ENCODE assay signal across 22 cellular contexts in the genomic region with DNA sequence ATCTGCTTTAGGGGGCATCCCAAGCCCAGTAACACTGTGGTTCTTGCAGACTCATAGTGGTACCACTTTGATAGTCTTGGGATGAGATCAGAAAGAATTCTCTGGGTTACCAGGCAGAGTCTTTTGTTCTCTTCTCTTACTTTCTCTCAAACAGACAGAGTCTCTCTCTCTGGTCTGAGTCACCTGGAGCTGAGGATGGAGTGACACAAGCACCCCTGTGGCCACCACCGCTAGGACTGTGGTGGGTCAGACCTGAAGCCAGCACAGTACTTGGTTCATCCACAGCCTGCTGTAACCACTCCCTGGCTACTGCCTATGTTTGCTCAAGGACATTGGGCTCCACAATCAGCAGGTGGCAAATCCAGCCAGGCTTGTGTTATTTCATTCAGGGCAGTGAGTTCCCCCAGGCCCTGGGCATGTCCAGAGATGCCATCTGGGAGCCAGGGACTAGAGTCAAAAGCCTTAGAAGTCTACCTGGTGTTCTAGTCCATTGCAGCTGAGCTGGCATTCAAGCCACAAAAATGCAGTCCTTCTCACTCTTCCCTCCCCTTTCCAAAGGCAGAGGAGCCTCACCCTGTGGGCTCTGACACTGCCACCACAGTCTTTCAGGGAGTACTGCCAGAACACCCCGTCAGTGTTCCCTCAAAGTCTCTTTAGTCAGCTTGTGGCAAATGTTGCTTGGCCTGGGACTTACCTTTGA. TPM values are rescaled to one million over a fixed set of nuclear protein-coding genes. Genes with fewer than 3 reads are reported as not detected.
A peak's percentile ranks its signal among the peaks of the same experiment; 100 is the strongest.
DNase-seq lines count a peak whose midpoint lies in the region; ATAC-seq, FAIRE-seq and TF ChIP-seq lines count a peak whose summit lies in the region.
"Had no signal": no experiment of that assay in that cellular context is flagged by ENCODE, and none has a peak within 500 bp of the region (broad histone marks: within the 10 kb centered on the region; RNA-seq: fewer than 3 reads in every experiment).

No MANE protein-coding gene starts in this region.

- H3K4me3 Mint-ChIP-seq in activated T-cell treated with anti-CD3 and anti-CD28 coated beads, Interleukin-2, amount 50 U/mL, for 72 hours = no peak overlapping the region
- no peak overlapping the region for H3K4me3 Mint-ChIP-seq in activated T-cell treated with anti-CD3 and anti-CD28 coated beads, Interleukin-2, amount 50 U/mL, for 4 hours
- H3K4me3 Mint-ChIP-seq: activated B cell treated with CpG ODN at 0.5 μM for 24 hours; CD14-positive monocyte; nephron progenitor cell; stimulated activated memory B cell treated with anti-CD40 and anti-IgM and Interleukin-4, amounts not matched to agents 10 μg/mL and 1 μg/mL and 100 μg/mL, for 72 hours had no signal

- peak overlapping the region; percentile 56 for H3K4me2 ChIP-seq in keratinocyte (ENCODE audit: control insufficient read depth, extremely low read depth, insufficient read depth, low read depth, low read length)

- H3K9me3 ChIP-seq in keratinocyte (ENCODE audit: control insufficient read depth, low read depth, low read length) (no peaks in the 10 kb centered on the region), suprapubic skin (no peaks in the 10 kb centered on the region)
- H3K9me3 ChIP-seq: SJCRH30, tibial artery had no signal

- no peak overlapping the region for H2AFZ ChIP-seq in keratinocyte (ENCODE audit: control insufficient read depth, low read length)

- 63% methylated on average over 2 of the region's 2 CpGs for WGBS in suprapubic skin

- no peak for TF ChIP-seq EP300 in suprapubic skin (IDR thresholded peaks at IDR 0.05)

- H3K36me3 ChIP-seq in keratinocyte (ENCODE audit: control insufficient read depth in 2 of 2, extremely low read depth in 1 of 2, insufficient read depth in 2 of 2, low read length in 2 of 2) (no peaks in the 10 kb centered on the region), suprapubic skin (no peaks in the 10 kb centered on the region)
- H3K36me3 ChIP-seq: SJCRH30, tibial artery had no signal

- CTCF ChIA-PET in RWPE1 (lab: Yijun Ruan, JAX) = no interaction called here

- FAIRE-seq in keratinocyte (lab: Jason Lieb, UNC) = peak; percentile 79

- TF ChIP-seq POLR2A in suprapubic skin (IDR thresholded peaks at IDR 0.05) = no peak

- peaks cover 2% of the 10 kb centered on the region for H3K9me1 ChIP-seq in keratinocyte (ENCODE audit: control insufficient read depth, extremely low read depth, insufficient read depth, low read length)

- peak overlapping the region; percentile 28 for H3K9ac ChIP-seq in keratinocyte (ENCODE audit: control insufficient read depth, extremely low read depth, insufficient read depth, low read length)

- H3K4me3 ChIP-seq in keratinocyte (ENCODE audit: control insufficient read depth in 2 of 3, extremely low read depth in 1 of 3, insufficient read depth in 2 of 3, low read depth in 1 of 3, low read length in 3 of 3) = no peak overlapping the region
- no peak overlapping the region for H3K4me3 ChIP-seq in suprapubic skin
- H3K4me3 ChIP-seq: SJCRH30, tibial artery had no signal

- peaks cover 1 to 4% of the 10 kb centered on the region in 2 donors for H3K9me3 Mint-ChIP-seq in activated T-cell treated with anti-CD3 and anti-CD28 coated beads, Interleukin-2, amount 50 U/mL, for 72 hours
- peaks cover 8% of the 10 kb centered on the region for H3K9me3 Mint-ChIP-seq in activated T-cell treated with anti-CD3 and anti-CD28 coated beads, Interleukin-2, amount 50 U/mL, for 4 hours

- H3K4me1 ChIP-seq in keratinocyte (ENCODE audit: control insufficient read depth, extremely low read depth, insufficient read depth, low read length) (peaks cover 29% of the 10 kb centered on the region), suprapubic skin (peaks cover 20% of the 10 kb centered on the region)

- peak; percentile 18 to 19 for DNase-seq in activated T-cell treated with anti-CD3 and anti-CD28 coated beads, Interleukin-2, amount 50 U/mL, for 72 hours
- DNase-seq in activated T-cell treated with anti-CD3 and anti-CD28 coated beads, Interleukin-2, amount 50 U/mL, for 4 hours = no peak
- DNase-seq in RWPE1 (ENCODE audit: low spot score) (no peak), keratinocyte (ENCODE audit: low read depth, low spot score) (peak; percentile 44), suprapubic skin (ENCODE audit: low spot score in 2 of 2) (no peak)
- DNase-seq in stimulated activated CD4-positive, alpha-beta T cell treated with anti-CD3 and anti-CD28 coated beads, Interleukin-4, amount 100 ng/mL, for 1 hour = no peak
- DNase-seq: activated B cell treated with CpG ODN at 0.5 μM for 24 hours; activated effector memory CD4-positive, alpha-beta T cell treated with Interleukin-2 at 50 U/mL for 16 hours; effector CD8-positive, alpha-beta T cell; GOT3; hippocampal formation; kidney glomerular epithelial cell; NCI-H2029 treated with DMSO at 0.1 percent for 48 hours; NCI-H446 treated with DMSO at 0.1 percent for 48 hours; nephron progenitor cell; SJCRH30; T-helper 2 cell; tibial artery had no signal

- H3K27ac ChIP-seq in RWPE1 = peak overlapping the region; percentile 65
- peak overlapping the region; percentile 57 for H3K27ac ChIP-seq in keratinocyte (ENCODE audit: control insufficient read depth, insufficient read depth, low read length)
- peak overlapping the region; percentile 71 for H3K27ac ChIP-seq in suprapubic skin
- H3K27ac ChIP-seq: SJCRH30, tibial artery had no signal

- peak; percentile 76 to 95 for ATAC-seq in activated T-cell treated with anti-CD3 and anti-CD28 coated beads, Interleukin-2, amount 50 U/mL, for 72 hours (replicated peaks in 1 of 2)
- no peak for ATAC-seq in activated T-cell treated with anti-CD3 and anti-CD28 coated beads, Interleukin-2, amount 50 U/mL, for 4 hours
- ATAC-seq in HG02870 (IDR thresholded peaks at IDR 0.05; ENCODE audit: unreplicated experiment) (no peak), HG03045 (IDR thresholded peaks at IDR 0.05; ENCODE audit: unreplicated experiment) (no peak)
- ATAC-seq: stimulated activated memory B cell treated with anti-CD40 and anti-IgM and Interleukin-4, amounts not matched to agents 10 μg/mL and 1 μg/mL and 100 μg/mL, for 72 hours had no signal

- TF ChIP-seq CTCF in RWPE1 (conservative IDR thresholded peaks at IDR 0.05; ENCODE audit: low read depth) = no peak
- peak in 1 of 3 experiments; percentile 2 for TF ChIP-seq CTCF in keratinocyte (optimal IDR thresholded peaks at IDR 0.05 in 1 of 3, IDR thresholded peaks at IDR 0.05 in 1 of 3, conservative IDR thresholded peaks at IDR 0.05 in 1 of 3; ENCODE audit: extremely low read depth in 1 of 3, insufficient read depth in 2 of 3, low read length in 3 of 3)
- no peak for TF ChIP-seq CTCF in suprapubic skin (IDR thresholded peaks at IDR 0.05)

- peaks cover 17% of the 10 kb centered on the region for H3K4me1 Mint-ChIP-seq in activated T-cell treated with anti-CD3 and anti-CD28 coated beads, Interleukin-2, amount 50 U/mL, for 72 hours (ENCODE audit: low read depth)
- peaks cover 4% of the 10 kb centered on the region for H3K4me1 Mint-ChIP-seq in activated T-cell treated with anti-CD3 and anti-CD28 coated beads, Interleukin-2, amount 50 U/mL, for 4 hours (ENCODE audit: low read depth)
- H3K4me1 Mint-ChIP-seq: CD14-positive monocyte had no signal

- peak overlapping the region; percentile 31 for H3K27ac Mint-ChIP-seq in activated T-cell treated with anti-CD3 and anti-CD28 coated beads, Interleukin-2, amount 50 U/mL, for 72 hours
- H3K27ac Mint-ChIP-seq: activated B cell treated with CpG ODN at 0.5 μM for 24 hours; CD14-positive monocyte; nephron progenitor cell; stimulated activated memory B cell treated with anti-CD40 and anti-IgM and Interleukin-4, amounts not matched to agents 10 μg/mL and 1 μg/mL and 100 μg/mL, for 72 hours had no signal

- H3K79me2 ChIP-seq in keratinocyte (ENCODE audit: control insufficient read depth, insufficient read depth, low read length) = peaks cover 12% of the 10 kb centered on the region

- POLR2A ChIA-PET in RWPE1 (lab: Yijun Ruan, JAX; ENCODE audit: low non-redundant PET) = interaction anchor here (1.0 kb wide), 1 partner anchor 52 kb away, joined by 3 read pairs; no protein-coding TSS in a partner anchor

- dilution Hi-C loops in keratinocyte (cut with MboI; ENCODE audit: extremely low pct_ligation_motif_present, low sequenced_read_pairs) = no loop called here

- no peaks in the 10 kb centered on the region for H4K20me1 ChIP-seq in keratinocyte (ENCODE audit: control insufficient read depth, extremely low read depth, insufficient read depth, low read length)

- no peaks in the 10 kb centered on the region for H3K27me3 ChIP-seq in keratinocyte (ENCODE audit: control insufficient read depth, extremely low read depth, insufficient read depth, low read length)
- H3K27me3 ChIP-seq in suprapubic skin = no peaks in the 10 kb centered on the region
- H3K27me3 ChIP-seq: SJCRH30, tibial artery had no signal

- H3K36me3 Mint-ChIP-seq in activated T-cell treated with anti-CD3 and anti-CD28 coated beads, Interleukin-2, amount 50 U/mL, for 72 hours (ENCODE audit: insufficient read depth in 2 of 2) = peaks cover 4 to 10% of the 10 kb centered on the region in 2 donors
- peaks cover 5% of the 10 kb centered on the region for H3K36me3 Mint-ChIP-seq in activated T-cell treated with anti-CD3 and anti-CD28 coated beads, Interleukin-2, amount 50 U/mL, for 4 hours (ENCODE audit: insufficient read depth)
- H3K36me3 Mint-ChIP-seq: CD14-positive monocyte had no signal

- no peaks in the 10 kb centered on the region for H3K27me3 Mint-ChIP-seq in activated T-cell treated with anti-CD3 and anti-CD28 coated beads, Interleukin-2, amount 50 U/mL, for 72 hours (ENCODE audit: low read depth)
- no peaks in the 10 kb centered on the region for H3K27me3 Mint-ChIP-seq in activated T-cell treated with anti-CD3 and anti-CD28 coated beads, Interleukin-2, amount 50 U/mL, for 4 hours (ENCODE audit: low read depth)
- H3K27me3 Mint-ChIP-seq: activated B cell treated with CpG ODN at 0.5 μM for 24 hours; stimulated activated memory B cell treated with anti-CD40 and anti-IgM and Interleukin-4, amounts not matched to agents 10 μg/mL and 1 μg/mL and 100 μg/mL, for 72 hours had no signal

RNA-seq across cellular contexts. Expression of a gene that starts 29.9 kb away (rescaled TPM):
- 10 to 100 TPM; 16.1 to 20.5 TPM for total RNA-seq in activated T-cell treated with anti-CD3 and anti-CD28 coated beads, Interleukin-2, amount 50 U/mL, for 72 hours
- 10 to 100 TPM; 15.1 to 30.4 (median 21.0) TPM for total RNA-seq in activated T-cell treated with anti-CD3 and anti-CD28 coated beads, Interleukin-2, amount 50 U/mL, for 4 hours
- polyA plus RNA-seq in keratinocyte = 27.2 to 36.0 TPM (median 35.5 TPM) in 3 replicates
- polyA plus RNA-seq in keratinocyte (2011; ENCODE audit: low read depth) = 34.5 TPM
- polyA plus RNA-seq in keratinocyte (2011; cell fraction: cytosol; rRNA removed) = 13.1 and 21.4 TPM in 2 replicates
- 44.5 and 53.7 TPM in 2 replicates for polyA plus RNA-seq in keratinocyte (2011; cell fraction: nucleus; rRNA removed)
- polyA plus RNA-seq in keratinocyte (2012; ENCODE audit: low replicate concordance) = 33.8 and 50.7 TPM in 2 replicates
- 34.8 to 49.0 TPM (median 45.2 TPM) in 3 replicates for polyA minus RNA-seq in keratinocyte
- 31.7 TPM for polyA minus RNA-seq in keratinocyte (2011; cell fraction: cytosol; rRNA and poly(A)+ RNA removed)
- polyA minus RNA-seq in keratinocyte (2011; cell fraction: nucleus; rRNA and poly(A)+ RNA removed) = 59.9 and 88.3 TPM in 2 replicates
- 10 to 100 TPM; 30.7 to 65.9 (median 49.4) TPM for total RNA-seq in suprapubic skin

RNA-seq across cellular contexts. Expression of a gene that starts 52.8 kb away (rescaled TPM):
- 10 to 100 TPM; 37.9 to 43.7 TPM for total RNA-seq in activated T-cell treated with anti-CD3 and anti-CD28 coated beads, Interleukin-2, amount 50 U/mL, for 72 hours
- total RNA-seq in activated T-cell treated with anti-CD3 and anti-CD28 coated beads, Interleukin-2, amount 50 U/mL, for 4 hours = 10 to 100 TPM; 51.7 to 63.4 (median 56.1) TPM
- polyA plus RNA-seq in keratinocyte = 37.8 to 47.7 TPM (median 43.0 TPM) in 3 replicates
- 15.7 TPM for polyA plus RNA-seq in keratinocyte (2011; ENCODE audit: low read depth)
- polyA plus RNA-seq in keratinocyte (2011; cell fraction: cytosol; rRNA removed) = 35.3 and 57.1 TPM in 2 replicates
- polyA plus RNA-seq in keratinocyte (2011; cell fraction: nucleus; rRNA removed) = 36.9 and 45.8 TPM in 2 replicates
- polyA plus RNA-seq in keratinocyte (2012; ENCODE audit: low replicate concordance) = 39.3 and 49.9 TPM in 2 replicates
- 11.3 to 25.0 TPM (median 21.3 TPM) in 3 replicates for polyA minus RNA-seq in keratinocyte
- polyA minus RNA-seq in keratinocyte (2011; cell fraction: cytosol; rRNA and poly(A)+ RNA removed) = 15.3 TPM
- polyA minus RNA-seq in keratinocyte (2011; cell fraction: nucleus; rRNA and poly(A)+ RNA removed) = 11.4 and 13.8 TPM in 2 replicates
- 10 to 100 TPM; 31.7 to 37.4 (median 35.5) TPM for total RNA-seq in suprapubic skin

Comparison
In these comparisons a context has a peak if more than half of its experiments do, and no peak if none do; other contexts are left out.
1. ATAC-seq: peak in activated T-cell treated with anti-CD3 and anti-CD28 coated beads, Interleukin-2, amount 50 U/mL, for 72 hours (2 of 2); none in activated T-cell treated with anti-CD3 and anti-CD28 coated beads, Interleukin-2, amount 50 U/mL, for 4 hours (0 of 2), HG02870 (single experiment) and HG03045 (single experiment).
2. DNase-seq: peak in activated T-cell treated with anti-CD3 and anti-CD28 coated beads, Interleukin-2, amount 50 U/mL, for 72 hours (2 of 2) and keratinocyte (single experiment); none in activated T-cell treated with anti-CD3 and anti-CD28 coated beads, Interleukin-2, amount 50 U/mL, for 4 hours (single experiment), RWPE1 (single experiment), suprapubic skin (0 of 2) and stimulated activated CD4-positive, alpha-beta T cell treated with anti-CD3 and anti-CD28 coated beads, Interleukin-4, amount 100 ng/mL, for 1 hour (single experiment).
3. Peak in every context shown above with its lines, with median percentiles within 50 percentile points of each other: H3K27ac ChIP-seq.